1 cellular context compared by ENCODE assay signal in genomic region chr15:40960151-40960885, GRCh38.
TF ChIP-seq lines count a peak whose summit lies in the region.

No MANE protein-coding gene starts in this region.

TF ChIP-seq in H1, 55 proteins besides CTCF, POLR2A, EP300 and RAD21:
- TF ChIP-seq SP2 (IDR thresholded peaks at IDR 0.05; ENCODE audit: low read length) = no peak
- TF ChIP-seq JUN (IDR thresholded peaks at IDR 0.05; ENCODE audit: low read depth, low read length) = no peak
TF ChIP-seq in H1: peak in this region for 0.
